Comparison of ENCODE assay signal across 1 cellular context in the genomic region with DNA sequence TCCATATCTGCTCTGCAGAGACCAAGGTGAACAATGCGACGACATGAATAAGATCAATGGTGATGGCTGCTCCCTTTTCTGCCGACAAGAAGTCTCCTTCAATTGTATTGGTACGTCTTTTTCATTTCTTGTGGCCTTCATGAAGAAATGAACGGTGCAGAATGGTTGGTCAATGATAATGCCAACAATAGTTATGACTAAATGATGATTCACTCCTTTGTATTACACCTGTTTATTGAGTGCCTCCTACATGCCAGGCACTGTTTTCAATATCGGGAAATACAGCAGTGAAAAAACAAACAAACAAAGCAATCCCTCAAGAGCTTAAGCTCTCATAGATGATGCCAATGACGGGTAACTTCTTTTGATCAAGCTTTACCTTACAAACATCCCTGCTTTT.
TF ChIP-seq lines count a peak whose summit lies in the region.

No MANE protein-coding gene starts in this region.

TF ChIP-seq in GM23338, 12 proteins besides CTCF, POLR2A, EP300 and RAD21 (continued from another document):
- TF ChIP-seq ZNF462 (CRISPR knock-in tag; IDR thresholded peaks at IDR 0.05) (no peak), CREB1 (CRISPR knock-in tag; IDR thresholded peaks at IDR 0.05; ENCODE audit: low read depth) (no peak)
TF ChIP-seq in GM23338: peak in this region for 0.
